ENCODE assay signal across 7 cellular contexts in the genomic region with DNA sequence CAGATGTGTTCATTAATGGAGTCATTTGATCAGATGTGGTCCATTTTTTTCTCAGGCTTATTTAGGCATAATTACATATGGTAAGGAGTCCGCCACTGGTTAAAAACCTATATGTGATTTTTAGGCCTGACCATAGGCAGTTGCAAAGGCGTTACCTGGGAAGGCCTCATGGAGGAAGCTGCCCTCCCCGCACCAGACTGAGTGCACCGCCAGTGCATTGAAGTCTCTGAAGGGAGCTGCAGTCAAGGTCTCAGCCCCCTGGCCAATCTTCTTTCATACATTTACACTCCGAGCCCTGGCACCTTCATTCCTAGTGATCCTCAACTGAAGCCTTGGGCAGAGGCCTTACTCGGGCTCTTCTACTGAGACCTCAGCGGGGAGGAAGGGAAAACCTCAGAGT.
"Had no signal": no experiment of that assay in that cellular context is flagged by ENCODE, and none has a peak within 500 bp of the region (broad histone marks: within the 10 kb centered on the region; RNA-seq: fewer than 3 reads in every experiment).

No MANE protein-coding gene starts in this region.

- H3K36me3 Mint-ChIP-seq: IgD-negative memory B cell had no signal

- H3K9ac ChIP-seq: KMS-11 had no signal

- FAIRE-seq: HepG2 had no signal

- H3K27ac Mint-ChIP-seq: IgD-negative memory B cell had no signal

- H3K27ac ChIP-seq: HL-60, KMS-11 had no signal

- H3K27me3 Mint-ChIP-seq: IgD-negative memory B cell had no signal

- H3K4me3 Mint-ChIP-seq: IgD-negative memory B cell had no signal

- DNase-seq: H7, HCEC 1CT, KBM-7 had no signal

- H3K4me1 Mint-ChIP-seq: IgD-negative memory B cell had no signal

- ATAC-seq: HepG2 had no signal

- H3K4me2 ChIP-seq: KMS-11 had no signal
